In genomic region chr7:76359111-76359986, GRCh38 we compare ENCODE assay signal across 8 cellular contexts. TPM values are rescaled to one million over a fixed set of nuclear protein-coding genes. Genes with fewer than 3 reads are reported as not detected.
DNase-seq lines count a peak whose midpoint lies in the region; ATAC-seq and TF ChIP-seq lines count a peak whose summit lies in the region.

No MANE protein-coding gene starts in this region.

- H3K27me3 Mint-ChIP-seq in CD4-positive, alpha-beta memory T cell: no peaks in the 10 kb centered on the region
- H3K27me3 Mint-ChIP-seq in activated CD4-positive, alpha-beta memory T cell treated with anti-CD3 and anti-CD28 coated beads for 36 hours: no peaks in the 10 kb centered on the region

- no peaks in the 10 kb centered on the region for H3K9me3 Mint-ChIP-seq in CD4-positive, alpha-beta memory T cell
- no peaks in the 10 kb centered on the region for H3K9me3 Mint-ChIP-seq in activated CD4-positive, alpha-beta memory T cell treated with anti-CD3 and anti-CD28 coated beads for 36 hours

- no peak for TF ChIP-seq POLR2A in lower leg skin (IDR thresholded peaks at IDR 0.05)

- peak overlapping the region; percentile 94 for H3K27ac ChIP-seq in CD4-positive, alpha-beta memory T cell (ENCODE audit: low read depth, low read length)
- H3K27ac ChIP-seq in dorsolateral prefrontal cortex: peak overlapping the region; percentile 88 to 100 (median 98)

- H3K4me1 Mint-ChIP-seq in CD4-positive, alpha-beta memory T cell: peaks cover 29 to 51% (median 39%) of the 10 kb centered on the region in 4 donors
- peaks cover 44% of the 10 kb centered on the region for H3K4me1 Mint-ChIP-seq in activated CD4-positive, alpha-beta memory T cell treated with anti-CD3 and anti-CD28 coated beads for 36 hours (ENCODE audit: low read depth)

- peak overlapping the region; percentile 86 to 99 (median 92) for H3K4me3 Mint-ChIP-seq in CD4-positive, alpha-beta memory T cell
- peak overlapping the region; percentile 88 for H3K4me3 Mint-ChIP-seq in activated CD4-positive, alpha-beta memory T cell treated with anti-CD3 and anti-CD28 coated beads for 36 hours

- peak overlapping the region; percentile 14 to 51 for H3K4me3 ChIP-seq in CD4-positive, alpha-beta memory T cell (ENCODE audit: low read length in 2 of 2)
- H3K4me3 ChIP-seq in dorsolateral prefrontal cortex: peak overlapping the region; percentile 64 to 100 (median 94)
- H3K4me3 ChIP-seq in lower leg skin (ENCODE audit: low read depth, poor library complexity, severe bottlenecking): peak overlapping the region; percentile 94

- peak overlapping the region; percentile 91 to 98 (median 97) for H3K27ac Mint-ChIP-seq in CD4-positive, alpha-beta memory T cell
- peak overlapping the region; percentile 95 for H3K27ac Mint-ChIP-seq in activated CD4-positive, alpha-beta memory T cell treated with anti-CD3 and anti-CD28 coated beads for 36 hours

- TF ChIP-seq CTCF in dorsolateral prefrontal cortex (IDR thresholded peaks at IDR 0.05 in 54 of 56, conservative IDR thresholded peaks at IDR 0.05 in 2 of 56; ENCODE audit: low read depth in 1 of 56, partially characterized antibody in 56 of 56) (peak; percentile 37 to 93 (median 78)), lower leg skin (IDR thresholded peaks at IDR 0.05) (peak in 1 of 3 donors; percentile 69)

- peak; percentile 95 to 97 (median 96) for DNase-seq in CD4-positive, alpha-beta memory T cell
- DNase-seq in HK-2 (ENCODE audit: unreplicated experiment) (peak; percentile 99), NCI-H82 (lab: John Stamatoyannopoulos, UW) (peak; percentile 100), dorsolateral prefrontal cortex (peak; percentile 93 to 99 (median 98)), lower leg skin (ENCODE audit: low spot score in 2 of 2) (peak; percentile 96 to 99)
- peak; percentile 99 for DNase-seq in activated CD4-positive, alpha-beta memory T cell treated with anti-CD3 and anti-CD28 coated beads for 36 hours
- peak; percentile 89 to 95 for DNase-seq in stimulated activated CD4-positive, alpha-beta T cell treated with anti-CD3 and anti-CD28 coated beads, Interleukin-4, amount 100 ng/mL, for 4 hours

- H3K9me3 ChIP-seq in CD4-positive, alpha-beta memory T cell (ENCODE audit: control insufficient read depth in 1 of 2, low read length in 2 of 2): no peaks in the 10 kb centered on the region

- H3K4me1 ChIP-seq in CD4-positive, alpha-beta memory T cell (ENCODE audit: insufficient read depth, low read length): peaks cover 43% of the 10 kb centered on the region

- H3K36me3 Mint-ChIP-seq in CD4-positive, alpha-beta memory T cell: peaks cover 17 to 30% of the 10 kb centered on the region in 2 donors
- H3K36me3 Mint-ChIP-seq in activated CD4-positive, alpha-beta memory T cell treated with anti-CD3 and anti-CD28 coated beads for 36 hours: peaks cover 31% of the 10 kb centered on the region

- WGBS in lower leg skin, 2 donors: 2% methylated on average over 31 to 40 of the region's 41 CpGs

- H3K27me3 ChIP-seq in CD4-positive, alpha-beta memory T cell (ENCODE audit: insufficient read depth, low read length): no peaks in the 10 kb centered on the region
- no peaks in the 10 kb centered on the region for H3K27me3 ChIP-seq in dorsolateral prefrontal cortex

- peak; percentile 93 for ATAC-seq in GM19455 (IDR thresholded peaks at IDR 0.05; ENCODE audit: unreplicated experiment)

- intact Hi-C loops in CD4-positive, alpha-beta memory T cell (cut with micrococcal nuclease): loop anchor here (1.0 to 2.0 kb wide), 10 partner anchors 34 to 481 kb away; partner anchors contain the start of genes HSPB1 and POR
- intact Hi-C loops in activated CD4-positive, alpha-beta memory T cell treated with anti-CD3 and anti-CD28 coated beads for 36 hours (cut with micrococcal nuclease): loop anchor here (1.0 kb wide), 6 partner anchors 16 to 311 kb away; partner anchors contain the start of gene MDH2
- intact Hi-C loops in dorsolateral prefrontal cortex (cut with DNase I): loop anchor here (1.0 to 2.0 kb wide), 3 partner anchors 33 to 69 kb away; no protein-coding TSS in a partner anchor
- intact Hi-C loops in lower leg skin (cut with DNase I; ENCODE audit: low total_unique reads): no loop called here

- POLR2A ChIA-PET in CD4-positive, alpha-beta memory T cell (lab: Charles Lee; ENCODE audit: partially characterized antibody): interaction anchor here (0.8 to 6.7 kb wide), 13 partner anchors 10 to 311 kb away, joined by 3 to 128 read pairs (median 6); partner anchors contain the start of genes HSPB1, MDH2 and STYXL1
- POLR2A ChIA-PET in activated CD4-positive, alpha-beta memory T cell treated with anti-CD3 and anti-CD28 coated beads for 36 hours (lab: Charles Lee): interaction anchor here (0.7 to 3.8 kb wide), 6 partner anchors 10 to 56 kb away, joined by 3 to 44 read pairs (median 4); no protein-coding TSS in a partner anchor

- CTCF ChIA-PET in CD4-positive, alpha-beta memory T cell (lab: Charles Lee; ENCODE audit: partially characterized antibody): interaction anchor here (0.6 to 5.5 kb wide), 14 partner anchors 9 to 182 kb away, joined by 3 to 40 read pairs (median 5); no protein-coding TSS in a partner anchor
- CTCF ChIA-PET in activated CD4-positive, alpha-beta memory T cell treated with anti-CD3 and anti-CD28 coated beads for 36 hours (lab: Charles Lee): interaction anchor here (0.6 to 2.1 kb wide), 9 partner anchors 9 to 193 kb away, joined by 3 to 11 read pairs (median 4); no protein-coding TSS in a partner anchor

- H3K36me3 ChIP-seq in CD4-positive, alpha-beta memory T cell (ENCODE audit: insufficient read depth, low read length): no peaks in the 10 kb centered on the region

RNA-seq across cellular contexts. Expression of gene YWHAG, which starts 0.6 kb away (rescaled TPM):
- 10 to 100 TPM; 51.6 to 54.3 TPM for total RNA-seq in CD4-positive, alpha-beta memory T cell
- polyA plus RNA-seq in CD4-positive, alpha-beta memory T cell: 1 to 10 TPM in 1 of 2 donors, under 1 TPM in 1; 0.94 to 2.4 TPM
- 100 to 1,000 TPM; 127 TPM for total RNA-seq in activated CD4-positive, alpha-beta memory T cell treated with anti-CD3 and anti-CD28 coated beads for 36 hours
- 100 to 1,000 TPM; 221 to 937 (median 675) TPM for total RNA-seq in dorsolateral prefrontal cortex
- 10 to 100 TPM; 46.5 to 64.5 (median 56.4) TPM for total RNA-seq in lower leg skin

RNA-seq across cellular contexts. Expression of gene SSC4D, which starts 50.1 kb away (rescaled TPM):
- total RNA-seq in CD4-positive, alpha-beta memory T cell: not detected
- under 1 TPM in 1 of 2 donors, not detected in 1; 0.31 TPM for polyA plus RNA-seq in CD4-positive, alpha-beta memory T cell
- total RNA-seq in activated CD4-positive, alpha-beta memory T cell treated with anti-CD3 and anti-CD28 coated beads for 36 hours: under 1 TPM; 0.81 to 0.87 TPM
- total RNA-seq in dorsolateral prefrontal cortex (1 to 10 TPM in 93 of 120 experiments, under 1 TPM in 27; 0.35 to 3.7 (median 1.3) TPM), lower leg skin (under 1 TPM in 3 of 4 donors, not detected in 1; 0.71 to 0.88 (median 0.74) TPM)

RNA-seq across cellular contexts. Expression of gene HSPB1, which starts 56.9 kb away (rescaled TPM):
- total RNA-seq in CD4-positive, alpha-beta memory T cell: 10 to 100 TPM; 41.9 to 43.1 TPM
- polyA plus RNA-seq in CD4-positive, alpha-beta memory T cell: 100 to 1,000 TPM in 1 of 2 donors, 10 to 100 TPM in 1; 49.7 to 111 TPM
- total RNA-seq in activated CD4-positive, alpha-beta memory T cell treated with anti-CD3 and anti-CD28 coated beads for 36 hours: 100 to 1,000 TPM; 119 to 127 TPM
- 1,000 to 10,000 TPM in 8 of 120 experiments, 100 to 1,000 TPM in 110, 10 to 100 TPM in 2; 98.5 to 2,404 (median 228) TPM for total RNA-seq in dorsolateral prefrontal cortex
- 1,000 to 10,000 TPM; 1,628 to 3,756 (median 2,658) TPM for total RNA-seq in lower leg skin

Comparison
In these comparisons a context has a peak if more than half of its experiments do, and no peak if none do; other contexts are left out.
1. Peak in every context shown above with its lines: DNase-seq, ATAC-seq, H3K4me3 ChIP-seq and H3K27ac ChIP-seq.
2. H3K4me3 ChIP-seq: peak in every context shown above with its lines; median percentile 94 in dorsolateral prefrontal cortex; 94 in lower leg skin; 32 in CD4-positive, alpha-beta memory T cell.